Comparison of ENCODE assay signal across 8 cellular contexts in genomic region chr1:54763814-54764131, GRCh38. TPM values are rescaled to one million over a fixed set of nuclear protein-coding genes. Genes with fewer than 3 reads are reported as not detected.
DNase-seq lines count a peak whose midpoint lies in the region; ATAC-seq and TF ChIP-seq lines count a peak whose summit lies in the region.

No MANE protein-coding gene starts in this region.

- no peaks in the 10 kb centered on the region for H3K36me3 Mint-ChIP-seq in T-helper 2 cell treated with Interferon-gamma antibody and Interleukin-4, amounts not matched to agents 5 μg/mL and 100 μg/mL, for 36 hours (ENCODE audit: low read depth)

- TF ChIP-seq CTCF in smooth muscle cell (IDR thresholded peaks at IDR 0.05; ENCODE audit: borderline replicate concordance, insufficient read depth, poor library complexity, severe bottlenecking): no peak

- ATAC-seq in GM18520 (IDR thresholded peaks at IDR 0.05; ENCODE audit: unreplicated experiment) (no peak), GM18870 (IDR thresholded peaks at IDR 0.05; ENCODE audit: unreplicated experiment) (no peak)

- H2AFZ ChIP-seq in smooth muscle cell (ENCODE audit: low read depth): peak overlapping the region; percentile 97

- peaks cover 11% of the 10 kb centered on the region for H3K4me1 ChIP-seq in smooth muscle cell (ENCODE audit: low read depth)

- no peaks in the 10 kb centered on the region for H3K9me3 Mint-ChIP-seq in T-helper 2 cell treated with Interferon-gamma antibody and Interleukin-4, amounts not matched to agents 5 μg/mL and 100 μg/mL, for 36 hours

- no peaks in the 10 kb centered on the region for H3K27me3 ChIP-seq in smooth muscle cell (ENCODE audit: low read depth)

- no peaks in the 10 kb centered on the region for H3F3A ChIP-seq in smooth muscle cell (ENCODE audit: low read depth)

- peak overlapping the region; percentile 91 for H3K4me3 Mint-ChIP-seq in T-helper 2 cell treated with Interferon-gamma antibody and Interleukin-4, amounts not matched to agents 5 μg/mL and 100 μg/mL, for 36 hours

- H3K27ac Mint-ChIP-seq in T-helper 2 cell treated with Interferon-gamma antibody and Interleukin-4, amounts not matched to agents 5 μg/mL and 100 μg/mL, for 36 hours: peak overlapping the region; percentile 90

- peak overlapping the region; percentile 88 for H3K4me3 ChIP-seq in smooth muscle cell

- no peaks in the 10 kb centered on the region for H3K27me3 Mint-ChIP-seq in T-helper 2 cell treated with Interferon-gamma antibody and Interleukin-4, amounts not matched to agents 5 μg/mL and 100 μg/mL, for 36 hours (ENCODE audit: low read depth)

- H3K4me1 Mint-ChIP-seq in T-helper 2 cell treated with Interferon-gamma antibody and Interleukin-4, amounts not matched to agents 5 μg/mL and 100 μg/mL, for 36 hours (ENCODE audit: low read depth): peaks cover 15% of the 10 kb centered on the region

- H3K79me2 ChIP-seq in smooth muscle cell (ENCODE audit: low read depth): peaks cover 19% of the 10 kb centered on the region

- peak overlapping the region; percentile 72 for H3K27ac ChIP-seq in smooth muscle cell (ENCODE audit: low read depth)

- no peaks in the 10 kb centered on the region for H3K36me3 ChIP-seq in smooth muscle cell (ENCODE audit: low read depth)

- H3K9ac ChIP-seq in smooth muscle cell (ENCODE audit: low read depth): peak overlapping the region; percentile 93

- H3K4me2 ChIP-seq in smooth muscle cell: peak overlapping the region; percentile 97

- 5% methylated on average over 11 of the region's 11 CpGs for WGBS in smooth muscle cell (ENCODE audit: low lambda C conversion rate)

- peak; percentile 55 for DNase-seq in NCI-H2227 (lab: John Stamatoyannopoulos, UW; ENCODE audit: unreplicated experiment)
- DNase-seq in NCI-H2227 treated with DMSO at 0.1 percent for 48 hours (lab: John Stamatoyannopoulos, UW): no peak
- DNase-seq in T-helper 2 cell treated with Interferon-gamma antibody and Interleukin-4, amounts not matched to agents 5 μg/mL and 100 μg/mL, for 36 hours (ENCODE audit: low spot score): no peak
- DNase-seq in germinal center (ENCODE audit: low spot score): peak; percentile 10
- DNase-seq in smooth muscle cell (lab: John Stamatoyannopoulos, UW; ENCODE audit: unreplicated experiment): no peak
- DNase-seq in NCI-H146 treated with DMSO at 0.1 percent for 48 hours (lab: John Stamatoyannopoulos, UW; ENCODE audit: unreplicated experiment): no peak

- H4K20me1 ChIP-seq in smooth muscle cell (ENCODE audit: low read depth): no peaks in the 10 kb centered on the region

- no peaks in the 10 kb centered on the region for H3K9me3 ChIP-seq in smooth muscle cell (replicated peaks; ENCODE audit: low read depth)

RNA-seq across cellular contexts. Expression of gene PARS2, which starts 0.6 kb away (rescaled TPM):
- 1.7 and 4.1 TPM in 2 replicates for total RNA-seq in smooth muscle cell
- polyA plus RNA-seq in smooth muscle cell: 4.5 and 5.7 TPM in 2 replicates

RNA-seq across cellular contexts. Expression of gene TTC22, which starts 37.4 kb away (rescaled TPM):
- total RNA-seq in smooth muscle cell: 1.3 TPM in 2 replicates
- 0.50 and 2.5 TPM in 2 replicates for polyA plus RNA-seq in smooth muscle cell

RNA-seq across cellular contexts. Expression of gene TTC4, which starts 48.1 kb away (rescaled TPM):
- total RNA-seq in smooth muscle cell: 12.6 and 14.7 TPM in 2 replicates
- polyA plus RNA-seq in smooth muscle cell: 27.3 and 27.4 TPM in 2 replicates

Comparison
In these comparisons a context has a peak if more than half of its experiments do, and no peak if none do; other contexts are left out.
1. DNase-seq: peak in NCI-H2227 (single experiment) and germinal center (single experiment); none in NCI-H2227 treated with DMSO at 0.1 percent for 48 hours (single experiment), T-helper 2 cell treated with Interferon-gamma antibody and Interleukin-4, amounts not matched to agents 5 μg/mL and 100 μg/mL, for 36 hours (single experiment), smooth muscle cell (single experiment) and NCI-H146 treated with DMSO at 0.1 percent for 48 hours (single experiment).